Comparison of ENCODE assay signal across 9 cellular contexts in the genomic region with DNA sequence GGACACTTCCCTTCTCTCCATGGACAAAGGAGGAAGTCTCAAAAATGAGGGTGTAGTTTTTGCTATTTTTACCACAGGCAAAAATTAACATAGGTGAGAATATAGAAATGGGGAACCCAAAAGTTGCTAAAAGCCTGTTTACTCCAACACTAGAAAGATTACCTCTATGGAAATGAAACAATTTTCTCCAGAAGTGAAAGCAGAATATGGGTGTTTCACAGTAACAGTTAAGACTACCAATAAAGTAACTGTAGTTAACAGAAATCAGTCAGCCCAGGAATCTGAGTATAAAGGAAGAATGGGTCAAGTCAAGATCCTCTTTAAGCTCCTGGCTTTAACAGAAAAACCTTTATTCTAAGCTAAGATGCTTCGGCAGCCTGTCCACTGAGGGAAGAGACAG. TPM values are rescaled to one million over a fixed set of nuclear protein-coding genes. Genes with fewer than 3 reads are reported as not detected.
A peak's percentile ranks its signal among the peaks of the same experiment; 100 is the strongest.
DNase-seq lines count a peak whose midpoint lies in the region; ATAC-seq, FAIRE-seq and TF ChIP-seq lines count a peak whose summit lies in the region.
"Had no signal": no experiment of that assay in that cellular context is flagged by ENCODE, and none has a peak within 500 bp of the region (broad histone marks: within the 10 kb centered on the region; RNA-seq: fewer than 3 reads in every experiment).

No MANE protein-coding gene starts in this region.

- no peak for TF ChIP-seq RAD21 in A549 (conservative IDR thresholded peaks at IDR 0.05 in 1 of 2, IDR thresholded peaks at IDR 0.05 in 1 of 2)

- H3K4me3 Mint-ChIP-seq in activated T-helper 17 cell treated with anti-CD3 and anti-CD28 coated beads, Interleukin-2, amount 50 U/mL, for 72 hours = peak overlapping the region; percentile 99

- no peaks in the 10 kb centered on the region for H3K9me3 ChIP-seq in A549

- H3K36me3 Mint-ChIP-seq in activated T-helper 17 cell treated with anti-CD3 and anti-CD28 coated beads, Interleukin-2, amount 50 U/mL, for 72 hours (ENCODE audit: low read depth) = peaks cover 100% of the 10 kb centered on the region

- H3K4me1 Mint-ChIP-seq in activated T-helper 17 cell treated with anti-CD3 and anti-CD28 coated beads, Interleukin-2, amount 50 U/mL, for 72 hours = peaks cover 80% of the 10 kb centered on the region

- no peak for ATAC-seq in A549
- ATAC-seq in GM21528 (IDR thresholded peaks at IDR 0.05; ENCODE audit: low FRiP score, unreplicated experiment) = peak; percentile 42
- ATAC-seq in activated T-helper 17 cell treated with anti-CD3 and anti-CD28 coated beads, Interleukin-2, amount 50 U/mL, for 72 hours (replicated peaks) = peak; percentile 30
- ATAC-seq in left colon = peak; percentile 37

- no peak for TF ChIP-seq CTCF in A549 (IDR thresholded peaks at IDR 0.05)

- no peak for DNase-seq in A549 (ENCODE audit: low read depth in 1 of 2, low spot score in 1 of 2)
- no peak for DNase-seq in left colon
- DNase-seq in DMS 273 (lab: John Stamatoyannopoulos, UW; ENCODE audit: unreplicated experiment) = no peak
- no peak for DNase-seq in activated effector memory CD4-positive, alpha-beta T cell treated with anti-CD3 and anti-CD28 coated beads, Interleukin-2, amount 50 U/mL, for 16 hours
- DNase-seq in NCI-H526 (lab: John Stamatoyannopoulos, UW) = no peak
- DNase-seq in DMS 273 treated with DMSO at 0.1 percent for 48 hours (lab: John Stamatoyannopoulos, UW) = no peak

- no peak for TF ChIP-seq EP300 in A549 (IDR thresholded peaks at IDR 0.05)

- H3K4me3 ChIP-seq in A549 = no peak overlapping the region

- intact Hi-C loops in left colon (cut with DNase I, micrococcal nuclease) = no loop called here

- H3K27ac ChIP-seq in A549 = no peak overlapping the region

- FAIRE-seq in A549 (lab: Jason Lieb, UNC) = no peak
- FAIRE-seq: colon had no signal

- CTCF ChIA-PET in A549 (lab: Yijun Ruan, JAX) = interaction anchor here (1.1 to 2.3 kb wide), 2 partner anchors 7 to 251 kb away, joined by 3 to 6 read pairs; no protein-coding TSS in a partner anchor

- H3K4me2 ChIP-seq in A549 = peak overlapping the region; percentile 76

- H3K27ac Mint-ChIP-seq in activated T-helper 17 cell treated with anti-CD3 and anti-CD28 coated beads, Interleukin-2, amount 50 U/mL, for 72 hours = peak overlapping the region; percentile 88

- H3K9me3 Mint-ChIP-seq in activated T-helper 17 cell treated with anti-CD3 and anti-CD28 coated beads, Interleukin-2, amount 50 U/mL, for 72 hours = no peaks in the 10 kb centered on the region

- WGBS in A549 (ENCODE audit: missing lambda C conversion rate) = 58% methylated on average over 1 of the region's 1 CpG

- H3K4me1 ChIP-seq in A549 = peaks cover 88% of the 10 kb centered on the region

- POLR2A ChIA-PET in A549 (lab: Yijun Ruan, JAX) = interaction anchor here (2.9 kb wide), 1 partner anchor 9 kb away, joined by 25 read pairs; a partner anchor contains a TSS

- no peaks in the 10 kb centered on the region for H3K27me3 Mint-ChIP-seq in activated T-helper 17 cell treated with anti-CD3 and anti-CD28 coated beads, Interleukin-2, amount 50 U/mL, for 72 hours

- no peak for TF ChIP-seq POLR2A in A549 (IDR thresholded peaks at IDR 0.05; ENCODE audit: low read length)

TF ChIP-seq in A549, 52 proteins besides CTCF, POLR2A, EP300 and RAD21:
- no peak for TF ChIP-seq ZC3H11A (IDR thresholded peaks at IDR 0.05)
- TF ChIP-seq BHLHE40 (IDR thresholded peaks at IDR 0.05; ENCODE audit: low read depth, low read length) = no peak
- TF ChIP-seq, protein P1, sequence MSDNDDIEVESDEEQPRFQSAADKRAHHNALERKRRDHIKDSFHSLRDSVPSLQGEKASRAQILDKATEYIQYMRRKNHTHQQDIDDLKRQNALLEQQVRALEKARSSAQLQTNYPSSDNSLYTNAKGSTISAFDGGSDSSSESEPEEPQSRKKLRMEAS (IDR thresholded peaks at IDR 0.05) = no peak
- no peak for TF ChIP-seq RCOR1 (IDR thresholded peaks at IDR 0.05; ENCODE audit: low read depth, low read length)
- no peak for TF ChIP-seq GATA3 (IDR thresholded peaks at IDR 0.05; ENCODE audit: borderline replicate concordance)
- TF ChIP-seq, protein P2, sequence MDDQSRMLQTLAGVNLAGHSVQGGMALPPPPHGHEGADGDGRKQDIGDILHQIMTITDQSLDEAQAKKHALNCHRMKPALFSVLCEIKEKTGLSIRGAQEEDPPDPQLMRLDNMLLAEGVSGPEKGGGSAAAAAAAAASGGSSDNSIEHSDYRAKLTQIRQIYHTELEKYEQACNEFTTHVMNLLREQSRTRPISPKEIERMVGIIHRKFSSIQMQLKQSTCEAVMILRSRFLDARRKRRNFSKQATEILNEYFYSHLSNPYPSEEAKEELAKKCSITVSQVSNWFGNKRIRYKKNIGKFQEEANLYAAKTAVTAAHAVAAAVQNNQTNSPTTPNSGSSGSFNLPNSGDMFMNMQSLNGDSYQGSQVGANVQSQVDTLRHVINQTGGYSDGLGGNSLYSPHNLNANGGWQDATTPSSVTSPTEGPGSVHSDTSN (IDR thresholded peaks at IDR 0.05) = no peak
- no peak for TF ChIP-seq FOXS1 (CRISPR knock-in tag; IDR thresholded peaks at IDR 0.05)
- no peak for TF ChIP-seq HOXA7 (CRISPR knock-in tag; IDR thresholded peaks at IDR 0.05)

RNA-seq across cellular contexts. Expression of a gene that starts 9.3 kb away (rescaled TPM):
- polyA plus RNA-seq in A549 (2011; rRNA removed) (186 and 273 TPM in 2 replicates), A549 (2017; fragmentation: RNase III; extraction: RNeasy Plus Mini Kit Qiagen cat#74134 plus additional on column Dnase treatment) (180 to 204 TPM (median 193 TPM) in 3 replicates)
- polyA plus RNA-seq in A549 (2012; cell fraction: cytosol; rRNA removed) = 125 and 182 TPM in 2 replicates
- 115 and 156 TPM in 2 replicates for polyA plus RNA-seq in A549 (2012; cell fraction: nucleus; rRNA removed)
- polyA minus RNA-seq in A549 (2011; rRNA and poly(A)+ RNA removed) = 238 and 248 TPM in 2 replicates
- 100 to 1,000 TPM; 158 to 232 TPM for total RNA-seq in activated T-helper 17 cell treated with anti-CD3 and anti-CD28 coated beads, Interleukin-2, amount 50 U/mL, for 72 hours
- 10 to 100 TPM; 74.2 to 85.3 TPM for total RNA-seq in left colon

Comparison
In these comparisons a context has a peak if more than half of its experiments do, and no peak if none do; other contexts are left out.
1. ATAC-seq: peak in GM21528 (single experiment), activated T-helper 17 cell treated with anti-CD3 and anti-CD28 coated beads, Interleukin-2, amount 50 U/mL, for 72 hours (single experiment) and left colon (single experiment); none in A549 (0 of 2).